Comparison of ENCODE assay signal across 9 cellular contexts in the genomic region with DNA sequence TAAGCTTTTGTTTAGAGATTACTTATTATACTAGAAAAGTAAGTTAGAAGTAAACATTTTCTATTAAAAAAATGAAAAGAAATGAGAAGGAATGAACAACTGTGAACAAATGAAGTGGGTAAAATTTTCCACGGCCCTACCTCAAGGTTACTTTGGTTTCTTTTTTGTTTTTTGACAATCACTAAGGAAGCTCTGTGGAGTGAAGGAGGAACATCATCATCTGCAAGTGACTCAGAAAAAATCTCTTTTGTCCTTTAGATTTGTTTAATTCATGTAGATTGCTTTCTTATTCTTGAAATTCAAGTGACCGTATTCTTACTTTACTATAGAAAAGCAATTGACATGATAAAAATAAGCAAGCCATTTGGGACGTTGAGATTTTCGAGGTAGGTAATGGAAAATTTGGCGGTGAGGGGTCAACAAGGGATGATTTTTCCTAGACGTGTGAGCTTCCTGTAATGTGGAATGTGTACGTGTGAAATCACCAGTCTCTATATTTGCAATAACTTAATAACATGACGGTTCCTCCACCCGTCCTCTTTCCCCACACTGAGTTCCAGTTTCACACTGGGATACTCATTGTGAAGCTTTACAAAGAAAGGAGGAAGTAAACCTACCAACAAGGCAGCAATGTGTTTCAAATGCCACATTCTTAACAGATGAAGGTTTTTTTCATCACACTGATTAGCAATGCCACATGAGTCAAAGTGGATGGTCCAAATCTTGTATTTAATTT.
A peak's percentile ranks its signal among the peaks of the same experiment; 100 is the strongest.
DNase-seq lines count a peak whose midpoint lies in the region; ATAC-seq and TF ChIP-seq lines count a peak whose summit lies in the region.
"Had no signal": no experiment of that assay in that cellular context is flagged by ENCODE, and none has a peak within 500 bp of the region (broad histone marks: within the 10 kb centered on the region; RNA-seq: fewer than 3 reads in every experiment).

No MANE protein-coding gene starts in this region.

- DNase-seq in CD4-positive, alpha-beta memory T cell = no peak
- no peak for DNase-seq in WERI-Rb-1
- DNase-seq in amygdala (lab: John Stamatoyannopoulos, UW) = no peak
- no peak for DNase-seq in MCF 10A (ENCODE audit: unreplicated experiment)
- no peak for DNase-seq in stimulated activated CD4-positive, alpha-beta T cell treated with anti-CD3 and anti-CD28 coated beads, Interleukin-4, amount 100 ng/mL, for 24 hours
- DNase-seq in activated naive CD4-positive, alpha-beta T cell (lab: John Stamatoyannopoulos, UW) = no peak

- ATAC-seq in GM19351 (IDR thresholded peaks at IDR 0.05; ENCODE audit: unreplicated experiment) (peak; percentile 76), HG03196 (IDR thresholded peaks at IDR 0.05; ENCODE audit: unreplicated experiment) (peak; percentile 70)

- no TSS peak for BruUV-seq in MCF 10A (replicated peaks; lab: Mats Ljungman, UMichigan)

- H3K36me3 Mint-ChIP-seq in CD4-positive, alpha-beta memory T cell = peaks cover 0 to 9% of the 10 kb centered on the region in 2 donors
- no peaks in the 10 kb centered on the region for H3K36me3 Mint-ChIP-seq in MCF 10A (ENCODE audit: insufficient read depth, unreplicated experiment)

- H3K4me1 ChIP-seq in CD4-positive, alpha-beta memory T cell (ENCODE audit: insufficient read depth, low read length) = peaks cover 15% of the 10 kb centered on the region

- peaks cover 0 to 3% of the 10 kb centered on the region in 2 donors for H3K27me3 Mint-ChIP-seq in CD4-positive, alpha-beta memory T cell
- no peaks in the 10 kb centered on the region for H3K27me3 Mint-ChIP-seq in MCF 10A (ENCODE audit: insufficient read depth, unreplicated experiment)

- H3K4me3 ChIP-seq in CD4-positive, alpha-beta memory T cell (ENCODE audit: low read length in 2 of 2) = no peak overlapping the region
- H3K4me3 ChIP-seq in WERI-Rb-1 (ENCODE audit: low read depth, low read length) = no peak overlapping the region
- H3K4me3 ChIP-seq: thoracic aorta had no signal

- no peak overlapping the region for H3K27ac ChIP-seq in CD4-positive, alpha-beta memory T cell (ENCODE audit: low read depth, low read length)
- H3K27ac ChIP-seq in WERI-Rb-1 = peak overlapping the region; percentile 65
- H3K27ac ChIP-seq: thoracic aorta had no signal

- TF ChIP-seq CTCF in WERI-Rb-1 (IDR thresholded peaks at IDR 0.05; ENCODE audit: low read depth, low read length) = no peak
- no peak for TF ChIP-seq CTCF in MCF 10A (IDR thresholded peaks at IDR 0.05; ENCODE audit: unreplicated experiment)

- H3K9me3 ChIP-seq in CD4-positive, alpha-beta memory T cell (ENCODE audit: control insufficient read depth in 1 of 2, low read length in 2 of 2) = no peaks in the 10 kb centered on the region
- H3K9me3 ChIP-seq in WERI-Rb-1 (ENCODE audit: severe bottlenecking) = no peaks in the 10 kb centered on the region
- H3K9me3 ChIP-seq: thoracic aorta had no signal

- POLR2A ChIA-PET in CD4-positive, alpha-beta memory T cell (lab: Charles Lee; ENCODE audit: partially characterized antibody) = no interaction called here
- POLR2A ChIA-PET in MCF 10A (lab: Yijun Ruan, JAX) = interaction anchor here (0.7 to 1.4 kb wide), 2 partner anchors 11 to 22 kb away, joined by 3 to 5 read pairs; no protein-coding TSS in a partner anchor

- H3K27ac Mint-ChIP-seq in CD4-positive, alpha-beta memory T cell = peak overlapping the region in 1 of 7 donors; percentile 48
- H3K27ac Mint-ChIP-seq in MCF 10A (ENCODE audit: low read depth, unreplicated experiment) = no peak overlapping the region

- no peaks in the 10 kb centered on the region for H3K36me3 ChIP-seq in CD4-positive, alpha-beta memory T cell (ENCODE audit: insufficient read depth, low read length)
- no peaks in the 10 kb centered on the region for H3K36me3 ChIP-seq in WERI-Rb-1
- H3K36me3 ChIP-seq: thoracic aorta had no signal

- H3K9me3 Mint-ChIP-seq in CD4-positive, alpha-beta memory T cell = no peaks in the 10 kb centered on the region
- H3K9me3 Mint-ChIP-seq in MCF 10A (ENCODE audit: unreplicated experiment) = no peaks in the 10 kb centered on the region

- peak overlapping the region in 5 of 8 donors; percentile 21 to 61 (median 35) for H3K4me3 Mint-ChIP-seq in CD4-positive, alpha-beta memory T cell
- H3K4me3 Mint-ChIP-seq in MCF 10A (ENCODE audit: unreplicated experiment) = no peak overlapping the region

- CTCF ChIA-PET in CD4-positive, alpha-beta memory T cell (lab: Charles Lee; ENCODE audit: partially characterized antibody) = interaction anchor here (1.0 kb wide), 1 partner anchor 47 kb away, joined by 3 read pairs; no protein-coding TSS in a partner anchor
- CTCF ChIA-PET in MCF 10A (lab: Yijun Ruan, JAX) = interaction anchor here (1.4 kb wide), 1 partner anchor 165 kb away, joined by 4 read pairs; no protein-coding TSS in a partner anchor

- H3K27me3 ChIP-seq in CD4-positive, alpha-beta memory T cell (ENCODE audit: insufficient read depth, low read length) = no peaks in the 10 kb centered on the region
- no peaks in the 10 kb centered on the region for H3K27me3 ChIP-seq in WERI-Rb-1 (ENCODE audit: insufficient read depth, low read depth, severe bottlenecking)

- H3K4me1 Mint-ChIP-seq in CD4-positive, alpha-beta memory T cell = peaks cover 0 to 42% (median 5%) of the 10 kb centered on the region in 4 donors
- peaks cover 7% of the 10 kb centered on the region for H3K4me1 Mint-ChIP-seq in MCF 10A (ENCODE audit: insufficient read depth, unreplicated experiment)

- intact Hi-C loops in CD4-positive, alpha-beta memory T cell (cut with micrococcal nuclease) = no loop called here
- intact Hi-C loops in MCF 10A (cut with micrococcal nuclease) = no loop called here
